Comparison of ENCODE assay signal across 13 cellular contexts in genomic region chr7:371119-371778, GRCh38.
DNase-seq lines count a peak whose midpoint lies in the region; ATAC-seq, FAIRE-seq and TF ChIP-seq lines count a peak whose summit lies in the region.
"Had no signal": no experiment of that assay in that cellular context is flagged by ENCODE, and none has a peak within 500 bp of the region (broad histone marks: within the 10 kb centered on the region; RNA-seq: fewer than 3 reads in every experiment).

No MANE protein-coding gene starts in this region.

- H3K27me3 Mint-ChIP-seq in activated CD4-positive, alpha-beta T cell treated with anti-CD3 and anti-CD28 coated beads, Interleukin-2, amount 10 ng/mL, durations not matched to agents 7 days and 5 days: no peaks in the 10 kb centered on the region

- H3K27ac ChIP-seq in colonic mucosa: no peak overlapping the region
- H3K27ac ChIP-seq in spleen: no peak overlapping the region
- H3K27ac ChIP-seq: parathyroid adenoma, SJSA1, suprapubic skin had no signal

- no peak for ATAC-seq in HG03108 (IDR thresholded peaks at IDR 0.05; ENCODE audit: unreplicated experiment)

- POLR2A ChIA-PET in activated CD4-positive, alpha-beta T cell treated with anti-CD3 and anti-CD28 coated beads, Interleukin-2, amount 10 ng/mL, durations not matched to agents 7 days and 5 days (lab: Charles Lee): no interaction called here

- peak; percentile 33 for DNase-seq in activated CD4-positive, alpha-beta T cell treated with anti-CD3 and anti-CD28 coated beads for 48 hours
- DNase-seq in activated CD4-positive, alpha-beta T cell treated with anti-CD3 and anti-CD28 coated beads, Interleukin-2, amount 10 ng/mL, durations not matched to agents 7 days and 5 days: no peak
- DNase-seq in NAMALWA (ENCODE audit: low spot score): peak; percentile 48
- DNase-seq in colonic mucosa: peak; percentile 55
- peak; percentile 59 for DNase-seq in spleen
- no peak for DNase-seq in GM12891 (ENCODE audit: insufficient read length, low spot score)
- no peak for DNase-seq in GM13977 (ENCODE audit: low spot score)
- DNase-seq: effector CD4-positive, alpha-beta T cell; NCI-H2029 treated with DMSO at 0.1 percent for 48 hours had no signal

- no peak for TF ChIP-seq POLR2A in spleen (IDR thresholded peaks at IDR 0.05)
- TF ChIP-seq POLR2A in GM12891 (IDR thresholded peaks at IDR 0.05; ENCODE audit: low read depth, low read length): no peak

- no peak overlapping the region for H3K9ac ChIP-seq in colonic mucosa (ENCODE audit: low read depth in 2 of 2, low read length in 2 of 2)
- H3K9ac ChIP-seq: parathyroid adenoma had no signal

- TF ChIP-seq CTCF in colonic mucosa (IDR thresholded peaks at IDR 0.05): no peak
- TF ChIP-seq CTCF in spleen (IDR thresholded peaks at IDR 0.05 in 8 of 11, conservative IDR thresholded peaks at IDR 0.05 in 3 of 11): no peak
- TF ChIP-seq CTCF in GM13977 (IDR thresholded peaks at IDR 0.05; ENCODE audit: extremely low read depth, insufficient read depth, missing control alignments): no peak

- H3K36me3 Mint-ChIP-seq in activated CD4-positive, alpha-beta T cell treated with anti-CD3 and anti-CD28 coated beads, Interleukin-2, amount 10 ng/mL, durations not matched to agents 7 days and 5 days (ENCODE audit: low read depth): no peaks in the 10 kb centered on the region

- H3K9me3 ChIP-seq in colonic mucosa (no peaks in the 10 kb centered on the region), spleen (no peaks in the 10 kb centered on the region)
- H3K9me3 ChIP-seq: SJSA1, suprapubic skin had no signal

- H3K36me3 ChIP-seq in colonic mucosa: no peaks in the 10 kb centered on the region
- no peaks in the 10 kb centered on the region for H3K36me3 ChIP-seq in spleen
- H3K36me3 ChIP-seq: SJSA1, suprapubic skin had no signal

- 80 to 94% (median 90%) methylated on average over 7 to 13 of the region's 13 CpGs for WGBS in spleen, 5 donors

- intact Hi-C loops in colonic mucosa (cut with DNase I) (no loop called here), spleen (cut with DNase I; ENCODE audit: low total_unique reads) (no loop called here)

- no peak overlapping the region for H3K27ac Mint-ChIP-seq in activated CD4-positive, alpha-beta T cell treated with anti-CD3 and anti-CD28 coated beads, Interleukin-2, amount 10 ng/mL, durations not matched to agents 7 days and 5 days

- H3K4me3 ChIP-seq in colonic mucosa (no peak overlapping the region), spleen (no peak overlapping the region)
- H3K4me3 ChIP-seq: SJSA1, suprapubic skin had no signal

- H3K27me3 ChIP-seq in colonic mucosa (no peaks in the 10 kb centered on the region), spleen (replicated peaks in 1 of 7) (peaks cover 0 to 16% (median 0%) of the 10 kb centered on the region in 7 donors)

- H3K9me3 Mint-ChIP-seq in activated CD4-positive, alpha-beta T cell treated with anti-CD3 and anti-CD28 coated beads, Interleukin-2, amount 10 ng/mL, durations not matched to agents 7 days and 5 days: no peaks in the 10 kb centered on the region

- no peak overlapping the region for H3K4me3 Mint-ChIP-seq in activated CD4-positive, alpha-beta T cell treated with anti-CD3 and anti-CD28 coated beads, Interleukin-2, amount 10 ng/mL, durations not matched to agents 7 days and 5 days

- H3K4me1 ChIP-seq in colonic mucosa (peaks cover 10% of the 10 kb centered on the region), spleen (peaks cover 1 to 14% (median 9%) of the 10 kb centered on the region in 6 donors)
- H3K4me1 ChIP-seq: parathyroid adenoma had no signal

- no peak for FAIRE-seq in GM12891 (lab: Jason Lieb, UNC)

- CTCF ChIA-PET in activated CD4-positive, alpha-beta T cell treated with anti-CD3 and anti-CD28 coated beads, Interleukin-2, amount 10 ng/mL, durations not matched to agents 7 days and 5 days (lab: Charles Lee): interaction anchor here (1.5 kb wide), 1 partner anchor 38 kb away, joined by 3 read pairs; no protein-coding TSS in a partner anchor

- H3K4me1 Mint-ChIP-seq in activated CD4-positive, alpha-beta T cell treated with anti-CD3 and anti-CD28 coated beads, Interleukin-2, amount 10 ng/mL, durations not matched to agents 7 days and 5 days: peaks cover 11% of the 10 kb centered on the region

- in situ Hi-C loops in GM13977 (cut with MboI; ENCODE audit: low pct_unique_long_range_greater_than_20kb, low sequenced_read_pairs, unreplicated experiment): no loop called here

TF ChIP-seq in GM12891, 5 proteins besides CTCF, POLR2A, EP300 and RAD21:
- TF ChIP-seq POU2F2 (IDR thresholded peaks at IDR 0.05; ENCODE audit: low read depth, low read length): no peak
- no peak for TF ChIP-seq PAX5 (IDR thresholded peaks at IDR 0.05; ENCODE audit: insufficient read depth, low read length, severe bottlenecking)

Comparison
In these comparisons a context has a peak if more than half of its experiments do, and no peak if none do; other contexts are left out.
1. DNase-seq: peak in activated CD4-positive, alpha-beta T cell treated with anti-CD3 and anti-CD28 coated beads for 48 hours (single experiment), NAMALWA (single experiment), colonic mucosa (single experiment) and spleen (single experiment); none in activated CD4-positive, alpha-beta T cell treated with anti-CD3 and anti-CD28 coated beads, Interleukin-2, amount 10 ng/mL, durations not matched to agents 7 days and 5 days (single experiment), GM12891 (single experiment) and GM13977 (single experiment).